Comparison of ENCODE assay signal across 1 cellular context in the genomic region with DNA sequence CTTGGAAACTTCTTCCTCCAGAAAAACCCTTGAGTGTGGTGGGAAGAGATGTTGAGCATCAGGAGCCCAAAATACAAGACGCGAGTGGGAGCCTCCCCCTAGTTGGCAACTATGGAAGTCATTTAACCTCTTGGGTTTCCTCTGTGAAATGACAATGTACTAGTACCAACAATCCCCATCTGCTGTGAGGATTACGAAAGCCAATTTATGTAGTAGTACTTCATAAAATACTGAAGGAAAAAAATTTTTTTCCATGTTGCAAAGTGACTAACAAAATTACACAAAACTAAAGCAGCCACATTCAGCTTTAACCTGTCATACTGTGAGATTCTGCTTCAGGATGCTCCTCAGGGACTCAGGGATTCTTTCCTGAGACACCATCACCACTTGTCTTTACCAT.
TF ChIP-seq lines count a peak whose summit lies in the region.

No MANE protein-coding gene starts in this region.

TF ChIP-seq in HEK293, 187 proteins besides CTCF, POLR2A, EP300 and RAD21 (continued from another document):
- TF ChIP-seq, protein P1, sequence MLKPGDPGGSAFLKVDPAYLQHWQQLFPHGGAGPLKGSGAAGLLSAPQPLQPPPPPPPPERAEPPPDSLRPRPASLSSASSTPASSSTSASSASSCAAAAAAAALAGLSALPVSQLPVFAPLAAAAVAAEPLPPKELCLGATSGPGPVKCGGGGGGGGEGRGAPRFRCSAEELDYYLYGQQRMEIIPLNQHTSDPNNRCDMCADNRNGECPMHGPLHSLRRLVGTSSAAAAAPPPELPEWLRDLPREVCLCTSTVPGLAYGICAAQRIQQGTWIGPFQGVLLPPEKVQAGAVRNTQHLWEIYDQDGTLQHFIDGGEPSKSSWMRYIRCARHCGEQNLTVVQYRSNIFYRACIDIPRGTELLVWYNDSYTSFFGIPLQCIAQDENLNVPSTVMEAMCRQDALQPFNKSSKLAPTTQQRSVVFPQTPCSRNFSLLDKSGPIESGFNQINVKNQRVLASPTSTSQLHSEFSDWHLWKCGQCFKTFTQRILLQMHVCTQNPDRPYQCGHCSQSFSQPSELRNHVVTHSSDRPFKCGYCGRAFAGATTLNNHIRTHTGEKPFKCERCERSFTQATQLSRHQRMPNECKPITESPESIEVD (tag by site-specific recombination; IDR thresholded peaks at IDR 0.05), result no peak
- TF ChIP-seq ZNF514 (tag by site-specific recombination; IDR thresholded peaks at IDR 0.05), result no peak
- TF ChIP-seq ZNF660 (tag by site-specific recombination; IDR thresholded peaks at IDR 0.05), result 0 out of 2 replicates have a peak, but pooled peaks have one; percentile 3
- no peak for TF ChIP-seq SETDB1 (IDR thresholded peaks at IDR 0.05; ENCODE audit: insufficient read length, low read length)
- TF ChIP-seq KLF8 (tag by site-specific recombination; IDR thresholded peaks at IDR 0.05), result no peak
- no peak for TF ChIP-seq TRIM28 (IDR thresholded peaks at IDR 0.05; ENCODE audit: borderline replicate concordance, low read length)
- no peak for TF ChIP-seq ZNF404 (tag by site-specific recombination; IDR thresholded peaks at IDR 0.05)
- no peak for TF ChIP-seq ZNF596 (tag by site-specific recombination; IDR thresholded peaks at IDR 0.05)
- TF ChIP-seq ZNF664 (tag by site-specific recombination; IDR thresholded peaks at IDR 0.05), result peak; percentile 100
- no peak for TF ChIP-seq ZNF140 (tag by site-specific recombination; IDR thresholded peaks at IDR 0.05)
- no peak for TF ChIP-seq ZNF24 (tag by site-specific recombination; IDR thresholded peaks at IDR 0.05)
- TF ChIP-seq, protein P2, sequence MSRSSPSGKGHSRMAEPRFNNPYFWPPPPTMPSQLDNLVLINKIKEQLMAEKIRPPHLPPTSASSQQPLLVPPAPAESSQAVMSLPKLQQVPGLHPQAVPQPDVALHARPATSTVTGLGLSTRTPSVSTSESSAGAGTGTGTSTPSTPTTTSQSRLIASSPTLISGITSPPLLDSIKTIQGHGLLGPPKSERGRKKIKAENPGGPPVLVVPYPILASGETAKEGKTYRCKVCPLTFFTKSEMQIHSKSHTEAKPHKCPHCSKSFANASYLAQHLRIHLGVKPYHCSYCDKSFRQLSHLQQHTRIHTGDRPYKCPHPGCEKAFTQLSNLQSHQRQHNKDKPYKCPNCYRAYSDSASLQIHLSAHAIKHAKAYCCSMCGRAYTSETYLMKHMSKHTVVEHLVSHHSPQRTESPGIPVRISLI (tag by site-specific recombination; IDR thresholded peaks at IDR 0.05), result 0 out of 2 replicates have a peak, but pooled peaks have one; percentile 41
- TF ChIP-seq ZNF529 (tag by site-specific recombination; IDR thresholded peaks at IDR 0.05; ENCODE audit: insufficient replicate concordance), result no peak
- 0 out of 2 replicates have a peak, but pooled peaks have one; percentile 3 for TF ChIP-seq ZNF654 (tag by site-specific recombination; IDR thresholded peaks at IDR 0.05; ENCODE audit: low read depth)
